ENCODE assay signal across 1 cellular context in genomic region chr2:127094509-127095366, GRCh38.
TF ChIP-seq lines count a peak whose summit lies in the region.

No MANE protein-coding gene starts in this region.

TF ChIP-seq in WTC11, 78 proteins besides CTCF, POLR2A, EP300 and RAD21 (continued from another document):
- TF ChIP-seq ZSCAN18 (CRISPR knock-in tag; IDR thresholded peaks at IDR 0.05) (no peak), ZNF281 (CRISPR knock-in tag; IDR thresholded peaks at IDR 0.05) (no peak)
